ENCODE assay signal across 1 cellular context in genomic region chr19:49355890-49356289, GRCh38.
TF ChIP-seq lines count a peak whose summit lies in the region.

No MANE protein-coding gene starts in this region.

TF ChIP-seq in GM23338, 12 proteins besides CTCF, POLR2A, EP300 and RAD21 (continued from another document):
- TF ChIP-seq ZNF462 (CRISPR knock-in tag; IDR thresholded peaks at IDR 0.05) (no peak), STAT1 (IDR thresholded peaks at IDR 0.05; ENCODE audit: unreplicated experiment) (no peak), JUNB (IDR thresholded peaks at IDR 0.05; ENCODE audit: unreplicated experiment) (no peak), POLR2AphosphoS5 (IDR thresholded peaks at IDR 0.05; ENCODE audit: low read depth) (no peak), ZNF331 (CRISPR knock-in tag; IDR thresholded peaks at IDR 0.05; ENCODE audit: low read depth) (no peak)
